1 cellular context compared by ENCODE assay signal in genomic region chr2:195620499-195620898, GRCh38.
TF ChIP-seq lines count a peak whose summit lies in the region.

No MANE protein-coding gene starts in this region.

TF ChIP-seq in WTC11, 78 proteins besides CTCF, POLR2A, EP300 and RAD21 (continued from another document):
- TF ChIP-seq, protein P1, sequence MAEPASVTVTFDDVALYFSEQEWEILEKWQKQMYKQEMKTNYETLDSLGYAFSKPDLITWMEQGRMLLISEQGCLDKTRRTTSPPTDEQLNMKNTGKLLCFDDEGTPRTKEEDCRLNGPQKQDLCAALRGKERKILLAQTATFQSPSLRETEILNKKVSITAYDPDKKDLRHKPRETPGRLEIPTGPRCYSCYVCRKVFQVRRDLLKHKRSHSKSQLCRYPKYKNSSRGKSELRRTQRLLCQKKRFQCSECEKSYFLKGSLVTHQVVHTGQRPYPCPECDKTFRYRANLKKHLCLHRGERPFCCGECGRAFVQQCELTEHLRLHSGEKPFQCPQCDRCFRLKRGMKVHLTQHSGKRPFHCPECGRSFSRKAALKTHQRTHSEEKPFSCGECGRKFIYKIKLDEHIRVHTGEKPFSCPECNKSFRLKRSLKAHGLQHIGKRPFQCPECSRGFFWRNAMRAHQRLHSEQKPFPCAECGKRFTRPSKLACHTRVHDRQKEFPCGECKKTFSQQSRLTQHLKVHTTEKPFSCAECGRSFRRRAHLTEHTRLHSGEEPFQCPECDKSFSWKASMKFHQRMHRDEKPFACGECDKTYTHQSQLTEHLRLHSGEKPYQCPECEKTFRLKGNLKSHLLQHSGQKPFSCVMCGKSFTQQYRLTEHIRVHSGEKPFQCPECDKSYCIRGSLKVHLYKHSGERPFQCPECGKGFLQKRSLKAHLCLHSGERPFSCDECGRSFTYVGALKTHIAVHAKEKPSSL (CRISPR knock-in tag; conservative IDR thresholded peaks at IDR 0.05), result no peak
- TF ChIP-seq, protein P2, sequence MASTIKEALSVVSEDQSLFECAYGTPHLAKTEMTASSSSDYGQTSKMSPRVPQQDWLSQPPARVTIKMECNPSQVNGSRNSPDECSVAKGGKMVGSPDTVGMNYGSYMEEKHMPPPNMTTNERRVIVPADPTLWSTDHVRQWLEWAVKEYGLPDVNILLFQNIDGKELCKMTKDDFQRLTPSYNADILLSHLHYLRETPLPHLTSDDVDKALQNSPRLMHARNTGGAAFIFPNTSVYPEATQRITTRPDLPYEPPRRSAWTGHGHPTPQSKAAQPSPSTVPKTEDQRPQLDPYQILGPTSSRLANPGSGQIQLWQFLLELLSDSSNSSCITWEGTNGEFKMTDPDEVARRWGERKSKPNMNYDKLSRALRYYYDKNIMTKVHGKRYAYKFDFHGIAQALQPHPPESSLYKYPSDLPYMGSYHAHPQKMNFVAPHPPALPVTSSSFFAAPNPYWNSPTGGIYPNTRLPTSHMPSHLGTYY (CRISPR knock-in tag; IDR thresholded peaks at IDR 0.05), result no peak
- TF ChIP-seq ZNF416 (CRISPR knock-in tag; IDR thresholded peaks at IDR 0.05), result no peak
- no peak for TF ChIP-seq ZNF317 (CRISPR knock-in tag; IDR thresholded peaks at IDR 0.05; ENCODE audit: borderline replicate concordance, low read depth)
